Comparison of ENCODE assay signal across 19 cellular contexts in genomic region chr2:102518170-102518569, GRCh38. TPM values are rescaled to one million over a fixed set of nuclear protein-coding genes. Genes with fewer than 3 reads are reported as not detected.
A peak's percentile ranks its signal among the peaks of the same experiment; 100 is the strongest.
DNase-seq lines count a peak whose midpoint lies in the region; ATAC-seq, FAIRE-seq and TF ChIP-seq lines count a peak whose summit lies in the region.
"Had no signal": no experiment of that assay in that cellular context is flagged by ENCODE, and none has a peak within 500 bp of the region (broad histone marks: within the 10 kb centered on the region; RNA-seq: fewer than 3 reads in every experiment).

No MANE protein-coding gene starts in this region.

- FAIRE-seq in HepG2 (lab: Jason Lieb, UNC) (peak; percentile 26), K562 (lab: Jason Lieb, UNC) (no peak)
- FAIRE-seq: GM12878, GM19239, H1 had no signal

- ATAC-seq in HepG2 (no peak), right lobe of liver (no peak), K562 (no peak)
- ATAC-seq: GM12878 had no signal

- no peaks in the 10 kb centered on the region for H3K9me1 ChIP-seq in K562 (ENCODE audit: control insufficient read depth, insufficient read depth, low read length)

- intact Hi-C loops in HepG2 (cut with micrococcal nuclease; ENCODE audit: unreplicated experiment) (no loop called here), right lobe of liver (cut with DNase I) (no loop called here), K562 (cut with micrococcal nuclease) (no loop called here)

- H4K20me1 ChIP-seq in HepG2 (ENCODE audit: insufficient read depth, low read length) (no peaks in the 10 kb centered on the region), K562 (replicated peaks; ENCODE audit: control insufficient read depth, insufficient read depth, low read length) (no peaks in the 10 kb centered on the region)

- 35% methylated on average over 3 of the region's 3 CpGs for WGBS in HepG2 (ENCODE audit: low lambda C conversion rate)
- WGBS in right lobe of liver (ENCODE audit: insufficient coverage, low coverage, low lambda C conversion rate, missing lambda C conversion rate), result 77% methylated on average over 3 of the region's 3 CpGs
- WGBS in K562 (ENCODE audit: insufficient coverage, low coverage, missing lambda C conversion rate), result 0% methylated on average over 3 of the region's 3 CpGs
- 79% methylated on average over 3 of the region's 3 CpGs for WGBS in suprapubic skin

- POLR2A ChIA-PET in HepG2 (lab: Yijun Ruan, JAX) (no interaction called here), K562 (lab: Yijun Ruan, JAX) (no interaction called here)

- TF ChIP-seq EP300 in HepG2 (IDR thresholded peaks at IDR 0.05; ENCODE audit: low read depth in 2 of 2, low read length in 2 of 2) (no peak), HepG2 (CRISPR knock-in tag; IDR thresholded peaks at IDR 0.05; ENCODE audit: borderline replicate concordance) (no peak), K562 (IDR thresholded peaks at IDR 0.05; ENCODE audit: low read length) (no peak), suprapubic skin (IDR thresholded peaks at IDR 0.05) (no peak)

- in situ Hi-C loops in HepG2 (cut with HindIII; ENCODE audit: extremely low pct_ligation_motif_present, low pct_unique_long_range_greater_than_20kb), result no loop called here
- in situ Hi-C loops in K562 (cut with MboI), result no loop called here

- H3K4me3 ChIP-seq in HepG2 (replicated peaks in 1 of 3; ENCODE audit: insufficient read depth in 1 of 3, low read depth in 2 of 3, low read length in 3 of 3), result no peak overlapping the region
- no peak overlapping the region for H3K4me3 ChIP-seq in right lobe of liver
- H3K4me3 ChIP-seq in K562, result no peak overlapping the region
- no peak overlapping the region for H3K4me3 ChIP-seq in suprapubic skin
- H3K4me3 ChIP-seq: GM12878, GM23248 had no signal

- H3K4me2 ChIP-seq in HepG2 (ENCODE audit: low read depth, low read length), result no peak overlapping the region
- no peak overlapping the region for H3K4me2 ChIP-seq in K562 (ENCODE audit: insufficient read depth, low read length)

- TF ChIP-seq CTCF in HepG2 (CRISPR knock-in tag; IDR thresholded peaks at IDR 0.05) (no peak), right lobe of liver (IDR thresholded peaks at IDR 0.05) (no peak), K562 (IDR thresholded peaks at IDR 0.05 in 2 of 3, conservative IDR thresholded peaks at IDR 0.05 in 1 of 3; ENCODE audit: insufficient read depth in 2 of 3, low read depth in 1 of 3, low read length in 3 of 3) (no peak), suprapubic skin (IDR thresholded peaks at IDR 0.05) (no peak)

- no peak overlapping the region for H3K27ac ChIP-seq in HepG2 (ENCODE audit: extremely low read length, insufficient read depth, low read length)
- no peak overlapping the region for H3K27ac ChIP-seq in right lobe of liver
- H3K27ac ChIP-seq in K562 (ENCODE audit: extremely low read depth, low read depth, low read length), result no peak overlapping the region
- no peak overlapping the region for H3K27ac ChIP-seq in suprapubic skin
- H3K27ac ChIP-seq: GM23248 had no signal

- no peaks in the 10 kb centered on the region for H3K79me2 ChIP-seq in HepG2 (ENCODE audit: insufficient read depth, low read length)
- H3K79me2 ChIP-seq in K562 (ENCODE audit: control insufficient read depth, insufficient read depth, low read length), result no peaks in the 10 kb centered on the region

- peaks cover 16% of the 10 kb centered on the region for H3K4me1 ChIP-seq in HepG2 (ENCODE audit: insufficient read depth, low read length)
- H3K4me1 ChIP-seq in right lobe of liver, result no peaks in the 10 kb centered on the region
- H3K4me1 ChIP-seq in K562 (replicated peaks in 1 of 2; ENCODE audit: control insufficient read depth in 2 of 2, insufficient read depth in 2 of 2, low read length in 2 of 2), result no peaks in the 10 kb centered on the region
- no peaks in the 10 kb centered on the region for H3K4me1 ChIP-seq in suprapubic skin

- H2AFZ ChIP-seq in HepG2 (ENCODE audit: low read length), result no peak overlapping the region
- H2AFZ ChIP-seq in K562 (ENCODE audit: low read depth, low read length), result no peak overlapping the region
- H2AFZ ChIP-seq: GM23248 had no signal

- DNase-seq in HepG2 (ENCODE audit: low spot score) (no peak), right lobe of liver (no peak), K562 (ENCODE audit: extremely low read depth in 1 of 4, low spot score in 3 of 4) (no peak), renal cortical epithelial cell (ENCODE audit: low read depth) (peak; percentile 73), suprapubic skin (ENCODE audit: low spot score in 2 of 2) (no peak), amniotic stem cell (lab: John Stamatoyannopoulos, UW) (no peak)
- DNase-seq: C1 segment of cervical spinal cord; Caco-2; CD4-positive, alpha-beta memory T cell; DMS153; DND-41; GDM1; GM23248; H7; HCEC 1CT had no signal

- TF ChIP-seq RAD21 in HepG2 (CRISPR knock-in tag; IDR thresholded peaks at IDR 0.05) (no peak), K562 (CRISPR knock-in tag; conservative IDR thresholded peaks at IDR 0.05 in 1 of 2, IDR thresholded peaks at IDR 0.05 in 1 of 2) (no peak)

- BruUV-seq in HepG2 (replicated peaks; lab: Mats Ljungman, UMichigan) (no TSS peak), K562 (replicated peaks; lab: Mats Ljungman, UMichigan) (no TSS peak)

- H3K9me3 ChIP-seq in HepG2 (ENCODE audit: low read length), result no peaks in the 10 kb centered on the region
- H3K9me3 ChIP-seq in right lobe of liver, result no peaks in the 10 kb centered on the region
- H3K9me3 ChIP-seq in K562 (replicated peaks; ENCODE audit: control insufficient read depth, insufficient read depth, low read depth, low read length), result no peaks in the 10 kb centered on the region
- H3K9me3 ChIP-seq in suprapubic skin, result no peaks in the 10 kb centered on the region
- H3K9me3 ChIP-seq: Caco-2 had no signal

- H3K36me3 ChIP-seq in HepG2 (replicated peaks in 1 of 2; ENCODE audit: control insufficient read depth in 1 of 2, insufficient read depth in 2 of 2, low read length in 2 of 2) (no peaks in the 10 kb centered on the region), right lobe of liver (no peaks in the 10 kb centered on the region), K562 (ENCODE audit: control insufficient read depth, insufficient read depth, low read length) (no peaks in the 10 kb centered on the region), suprapubic skin (no peaks in the 10 kb centered on the region)

- CTCF ChIA-PET in HepG2 (lab: Yijun Ruan, JAX; ENCODE audit: low intra/inter-chr PET ratio, low total read pairs), result no interaction called here
- CTCF ChIA-PET in K562 (lab: Yijun Ruan, JAX; ENCODE audit: low intra/inter-chr PET ratio), result no interaction called here

- H3K27me3 ChIP-seq in HepG2 (ENCODE audit: control insufficient read depth in 1 of 2, insufficient read depth in 2 of 2, low read length in 2 of 2) (peaks cover 0 to 1% of the 10 kb centered on the region in 2 experiments; a peak in 1 of 5 replicates), right lobe of liver (no peaks in the 10 kb centered on the region), K562 (ENCODE audit: control insufficient read depth in 2 of 2, insufficient read depth in 2 of 2, low read length in 2 of 2) (peaks cover 4 to 8% of the 10 kb centered on the region in 2 experiments; a peak in 3 of 5 replicates), suprapubic skin (no peaks in the 10 kb centered on the region)

- TF ChIP-seq POLR2A in HepG2 (IDR thresholded peaks at IDR 0.05; ENCODE audit: insufficient read depth in 1 of 2, low read depth in 2 of 2, low read length in 2 of 2), result no peak
- TF ChIP-seq POLR2A in right lobe of liver (IDR thresholded peaks at IDR 0.05), result no peak
- TF ChIP-seq POLR2A in K562 (conservative IDR thresholded peaks at IDR 0.05), result no peak
- no peak for TF ChIP-seq POLR2A in suprapubic skin (IDR thresholded peaks at IDR 0.05)

- H3K9ac ChIP-seq in HepG2 (ENCODE audit: insufficient read depth, low read depth, low read length) (no peak overlapping the region), K562 (ENCODE audit: insufficient read depth in 1 of 2, low read depth in 2 of 2, low read length in 2 of 2) (no peak overlapping the region)
- H3K9ac ChIP-seq: GM23248 had no signal

RNA-seq across cellular contexts. Expression of gene SLC9A4, which starts 45.1 kb away (rescaled TPM):
- total RNA-seq in HepG2 (2016; rRNA removed; fragmentation: Illumina TruSeq; extraction: Trizol), result not detected in 2 replicates
- total RNA-seq in HepG2 (2016; cell fraction: cytosol; rRNA removed; fragmentation: Illumina TruSeq; extraction: Trizol; ENCODE audit: low read depth), result not detected in 2 replicates
- not detected in 2 replicates for total RNA-seq in HepG2 (2016; cell fraction: insoluble cytoplasmic fraction; rRNA removed; fragmentation: Illumina TruSeq; extraction: Trizol)
- not detected in 2 replicates for total RNA-seq in HepG2 (2016; cell fraction: membrane; rRNA removed; fragmentation: Illumina TruSeq; extraction: Trizol)
- total RNA-seq in HepG2 (2016; cell fraction: nucleus; rRNA removed; fragmentation: Illumina TruSeq; extraction: Trizol), result not detected in 2 replicates
- polyA plus RNA-seq in HepG2 (2011; rRNA removed), result not detected in 2 replicates
- polyA plus RNA-seq in HepG2 (2011; cell fraction: cytosol; rRNA removed), result not detected in 2 replicates
- polyA plus RNA-seq in HepG2 (2011; cell fraction: nucleus; rRNA removed), result not detected in 2 replicates
- not detected in 2 replicates for polyA plus RNA-seq in HepG2 (2012)
- not detected in 2 replicates for polyA plus RNA-seq in HepG2 (2016; cell fraction: cytosol; fragmentation: Illumina TruSeq; extraction: Trizol; ENCODE audit: low read depth)
- polyA plus RNA-seq in HepG2 (2016; cell fraction: insoluble cytoplasmic fraction; fragmentation: Illumina TruSeq; extraction: Trizol; ENCODE audit: low read depth), result not detected in 2 replicates
- polyA plus RNA-seq in HepG2 (2016; cell fraction: membrane; fragmentation: Illumina TruSeq; extraction: Trizol; ENCODE audit: low read depth), result not detected in 2 replicates
- not detected in 2 replicates for polyA plus RNA-seq in HepG2 (2016; cell fraction: nucleus; fragmentation: Illumina TruSeq; extraction: Trizol; ENCODE audit: insufficient read depth, low read depth)
- 0.04 TPM in 1 of 2 replicates, not detected in the other for polyA minus RNA-seq in HepG2 (2011; rRNA and poly(A)+ RNA removed; ENCODE audit: low replicate concordance)
- not detected in 2 replicates for polyA minus RNA-seq in HepG2 (2011; cell fraction: cytosol; rRNA and poly(A)+ RNA removed)
- polyA minus RNA-seq in HepG2 (2011; cell fraction: nucleus; rRNA and poly(A)+ RNA removed), result 0.12 and 0.13 TPM in 2 replicates
- total RNA-seq in right lobe of liver, result not detected
- 0.07 and 0.09 TPM in 2 replicates for total RNA-seq in K562 (2011; cell fraction: chromatin; rRNA removed; ENCODE audit: low replicate concordance)
- total RNA-seq in K562 (2011; cell fraction: nucleolus; rRNA removed), result 0.17 TPM in 1 of 2 replicates, not detected in the other
- 0.15 TPM in 1 of 2 replicates, not detected in the other for total RNA-seq in K562 (2011; cell fraction: nucleoplasm; rRNA removed)
- not detected in 2 replicates for total RNA-seq in K562 (2014; rRNA removed)
- 0.03 and 0.04 TPM in 2 replicates for total RNA-seq in K562 (2014; rRNA removed; fragmentation: Illumina TruSeq; extraction: Trizol)
- 0.04 TPM in 1 of 2 replicates, not detected in the other for total RNA-seq in K562 (2015; rRNA removed; fragmentation: Illumina TruSeq; extraction: Trizol)
- 0.04 and 0.07 TPM in 2 replicates for total RNA-seq in K562 (2021)
- not detected in 2 replicates for polyA plus RNA-seq in K562 (2011; rRNA removed)
- not detected in 2 replicates for polyA plus RNA-seq in K562 (2011; cell fraction: cytosol; rRNA removed)
- polyA plus RNA-seq in K562 (2011; cell fraction: nucleus; rRNA removed), result not detected in 2 replicates
- polyA plus RNA-seq in K562 (2012), result 0.03 and 0.24 TPM in 2 replicates
- polyA plus RNA-seq in K562 (2014; fragmentation: Illumina TruSeq; extraction: Trizol), result not detected in 2 replicates
- polyA plus RNA-seq in K562 (2014; fragmentation: Nextera tagmentation; extraction: Ambion mirVana), result under 1 TPM in 1 of 2 experiments, not detected in 1; 0.15 TPM
- polyA plus RNA-seq in K562 (2014; rRNA removed), result not detected in 2 replicates
- polyA minus RNA-seq in K562 (2011; rRNA and poly(A)+ RNA removed), result 0.07 TPM in 1 of 2 replicates, not detected in the other
- polyA minus RNA-seq in K562 (2011; cell fraction: cytosol; rRNA and poly(A)+ RNA removed), result not detected in 2 replicates
- 0.13 and 0.78 TPM in 2 replicates for polyA minus RNA-seq in K562 (2011; cell fraction: nucleus; rRNA and poly(A)+ RNA removed)
- 0.40 and 7.6 TPM in 2 replicates for total RNA-seq in renal cortical epithelial cell
- 1 to 10 TPM in 1 of 4 donors, under 1 TPM in 2, not detected in 1; 0.24 to 1.3 (median 0.36) TPM for total RNA-seq in suprapubic skin
- total RNA-seq: GM23248, H1, H7 had no signal
- polyA plus RNA-seq: BJ; CD4-positive, alpha-beta memory T cell; GM12878; GM23248; H1 had no signal

Comparison
In these comparisons a context has a peak if more than half of its experiments do, and no peak if none do; other contexts are left out.
1. Of the 241 proteins assayed by ChIP-seq in both HepG2 and K562: peak only in HepG2: none; only in K562: NFIC; in both: none; in neither: 240.